Comparison of ENCODE assay signal across 8 cellular contexts in the genomic region with DNA sequence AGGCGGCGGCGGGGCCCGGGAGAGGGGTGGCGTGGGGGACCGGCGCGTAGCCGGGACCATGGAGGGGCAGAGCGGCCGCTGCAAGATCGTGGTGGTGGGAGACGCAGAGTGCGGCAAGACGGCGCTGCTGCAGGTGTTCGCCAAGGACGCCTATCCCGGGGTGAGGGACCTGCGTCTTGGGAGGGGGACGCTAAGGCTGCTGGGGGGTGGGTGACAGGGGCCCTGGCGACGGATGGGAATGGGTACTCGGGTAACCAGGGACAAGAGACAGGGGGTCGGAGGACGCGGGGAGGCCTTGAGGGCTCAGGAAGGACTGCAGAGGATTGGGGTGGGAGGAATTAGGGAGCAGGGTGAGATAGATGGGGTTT. TPM values are rescaled to one million over a fixed set of nuclear protein-coding genes. Genes with fewer than 3 reads are reported as not detected.
A peak's percentile ranks its signal among the peaks of the same experiment; 100 is the strongest.
DNase-seq lines count a peak whose midpoint lies in the region; ATAC-seq and TF ChIP-seq lines count a peak whose summit lies in the region.

No MANE protein-coding gene starts in this region.

- H2AFZ ChIP-seq in smooth muscle cell (ENCODE audit: low read depth): no peak overlapping the region

- intact Hi-C loops in activated CD4-positive, alpha-beta memory T cell treated with anti-CD3 and anti-CD28 coated beads for 36 hours (cut with micrococcal nuclease): loop anchor here (2.0 to 10.0 kb wide), 2 partner anchors 100 to 146 kb away; partner anchors contain the start of genes BRCA1 and NBR1

- H4K20me1 ChIP-seq in smooth muscle cell (ENCODE audit: low read depth): peaks cover 3% of the 10 kb centered on the region

- no peak for TF ChIP-seq POLR2A in GM18505 (IDR thresholded peaks at IDR 0.05; ENCODE audit: borderline replicate concordance, extremely low read depth, insufficient read depth, insufficient read length)

- DNase-seq in NCI-H1105 treated with DMSO at 0.1 percent for 48 hours (lab: John Stamatoyannopoulos, UW): peak; percentile 27
- no peak for DNase-seq in NCI-H1105 (lab: John Stamatoyannopoulos, UW)
- DNase-seq in activated CD4-positive, alpha-beta memory T cell treated with anti-CD3 and anti-CD28 coated beads for 36 hours: no peak
- no peak for DNase-seq in glutamatergic neuron
- DNase-seq in smooth muscle cell (lab: John Stamatoyannopoulos, UW; ENCODE audit: unreplicated experiment): no peak
- DNase-seq in NCI-H2196 treated with DMSO at 0.1 percent for 48 hours (lab: John Stamatoyannopoulos, UW; ENCODE audit: unreplicated experiment): no peak
- no peak for DNase-seq in occipital lobe (lab: John Stamatoyannopoulos, UW)

- CTCF ChIA-PET in activated CD4-positive, alpha-beta memory T cell treated with anti-CD3 and anti-CD28 coated beads for 36 hours (lab: Charles Lee): interaction anchor here (0.9 to 1.5 kb wide), 2 partner anchors 27 to 102 kb away, joined by 3 to 8 read pairs; partner anchors contain the start of gene RPL27

- no peaks in the 10 kb centered on the region for H3K27me3 ChIP-seq in smooth muscle cell (ENCODE audit: low read depth)

- POLR2A ChIA-PET in activated CD4-positive, alpha-beta memory T cell treated with anti-CD3 and anti-CD28 coated beads for 36 hours (lab: Charles Lee): interaction anchor here (1.2 to 1.4 kb wide), 2 partner anchors 27 to 290 kb away, joined by 6 to 13 read pairs; partner anchors contain the start of gene RPL27

- peak overlapping the region; percentile 18 for H3K27ac Mint-ChIP-seq in activated CD4-positive, alpha-beta memory T cell treated with anti-CD3 and anti-CD28 coated beads for 36 hours
- peak overlapping the region; percentile 92 for H3K27ac Mint-ChIP-seq in glutamatergic neuron (ENCODE audit: unreplicated experiment)

- no peaks in the 10 kb centered on the region for H3K36me3 Mint-ChIP-seq in activated CD4-positive, alpha-beta memory T cell treated with anti-CD3 and anti-CD28 coated beads for 36 hours
- H3K36me3 Mint-ChIP-seq in glutamatergic neuron (ENCODE audit: unreplicated experiment): no peaks in the 10 kb centered on the region

- H3F3A ChIP-seq in smooth muscle cell (ENCODE audit: low read depth): peaks cover 5% of the 10 kb centered on the region

- no peaks in the 10 kb centered on the region for H3K27me3 Mint-ChIP-seq in activated CD4-positive, alpha-beta memory T cell treated with anti-CD3 and anti-CD28 coated beads for 36 hours
- peaks cover 9% of the 10 kb centered on the region for H3K27me3 Mint-ChIP-seq in glutamatergic neuron (ENCODE audit: unreplicated experiment)

- peaks cover 3% of the 10 kb centered on the region for H3K4me1 ChIP-seq in smooth muscle cell (ENCODE audit: low read depth)

- H3K36me3 ChIP-seq in smooth muscle cell (ENCODE audit: low read depth): no peaks in the 10 kb centered on the region

- TF ChIP-seq CTCF in glutamatergic neuron (IDR thresholded peaks at IDR 0.05; ENCODE audit: partially characterized antibody, unreplicated experiment) (no peak), smooth muscle cell (IDR thresholded peaks at IDR 0.05; ENCODE audit: borderline replicate concordance, insufficient read depth, poor library complexity, severe bottlenecking) (no peak)

- H3K4me3 ChIP-seq in smooth muscle cell: peak overlapping the region; percentile 67

- WGBS in smooth muscle cell (ENCODE audit: low lambda C conversion rate): no CpG with 5 or more reads among the region's 27 CpGs

- H3K4me1 Mint-ChIP-seq in activated CD4-positive, alpha-beta memory T cell treated with anti-CD3 and anti-CD28 coated beads for 36 hours (ENCODE audit: low read depth): peaks cover 15% of the 10 kb centered on the region
- peaks cover 34% of the 10 kb centered on the region for H3K4me1 Mint-ChIP-seq in glutamatergic neuron (ENCODE audit: low read depth, unreplicated experiment)

- no peak for ATAC-seq in GM18505 (IDR thresholded peaks at IDR 0.05; ENCODE audit: unreplicated experiment)

- peaks cover 15% of the 10 kb centered on the region for H3K79me2 ChIP-seq in smooth muscle cell (ENCODE audit: low read depth)

- H3K9me3 ChIP-seq in smooth muscle cell (replicated peaks; ENCODE audit: low read depth): no peaks in the 10 kb centered on the region

- H3K4me3 Mint-ChIP-seq in activated CD4-positive, alpha-beta memory T cell treated with anti-CD3 and anti-CD28 coated beads for 36 hours: peak overlapping the region; percentile 43
- peak overlapping the region; percentile 89 for H3K4me3 Mint-ChIP-seq in glutamatergic neuron (ENCODE audit: unreplicated experiment)

- no peaks in the 10 kb centered on the region for H3K9me3 Mint-ChIP-seq in activated CD4-positive, alpha-beta memory T cell treated with anti-CD3 and anti-CD28 coated beads for 36 hours
- peaks cover 8% of the 10 kb centered on the region for H3K9me3 Mint-ChIP-seq in glutamatergic neuron (ENCODE audit: unreplicated experiment)

- H3K4me2 ChIP-seq in smooth muscle cell: peak overlapping the region; percentile 98

- H3K27ac ChIP-seq in smooth muscle cell (ENCODE audit: low read depth): no peak overlapping the region

- H3K9ac ChIP-seq in smooth muscle cell (ENCODE audit: low read depth): no peak overlapping the region

RNA-seq across cellular contexts. Expression of gene RND2, which starts 0.2 kb away (rescaled TPM):
- under 1 TPM in 1 of 2 experiments, not detected in 1; 0.07 TPM for total RNA-seq in activated CD4-positive, alpha-beta memory T cell treated with anti-CD3 and anti-CD28 coated beads for 36 hours
- total RNA-seq in glutamatergic neuron (ENCODE audit: unreplicated experiment) (75.8 TPM), smooth muscle cell (0.27 and 0.81 TPM in 2 replicates), occipital lobe (3.6 TPM)
- 1.1 and 1.7 TPM in 2 replicates for polyA plus RNA-seq in smooth muscle cell

RNA-seq across cellular contexts. Expression of gene VAT1, which starts 3.1 kb away (rescaled TPM):
- 10 to 100 TPM; 45.3 to 49.6 TPM for total RNA-seq in activated CD4-positive, alpha-beta memory T cell treated with anti-CD3 and anti-CD28 coated beads for 36 hours
- total RNA-seq in glutamatergic neuron (ENCODE audit: unreplicated experiment): 413 TPM
- 146 and 174 TPM in 2 replicates for total RNA-seq in smooth muscle cell
- polyA plus RNA-seq in smooth muscle cell: 218 and 229 TPM in 2 replicates
- total RNA-seq in occipital lobe: 58.3 TPM

RNA-seq across cellular contexts. Expression of gene IFI35, which starts 18.7 kb away (rescaled TPM):
- total RNA-seq in activated CD4-positive, alpha-beta memory T cell treated with anti-CD3 and anti-CD28 coated beads for 36 hours: 10 to 100 TPM; 66.0 to 68.6 TPM
- not detected for total RNA-seq in glutamatergic neuron (ENCODE audit: unreplicated experiment)
- 1.5 and 1.9 TPM in 2 replicates for total RNA-seq in smooth muscle cell
- polyA plus RNA-seq in smooth muscle cell: 6.3 and 7.4 TPM in 2 replicates
- total RNA-seq in occipital lobe: 2.5 TPM

RNA-seq across cellular contexts. Expression of gene RPL27, which starts 27.1 kb away (rescaled TPM):
- 1,000 to 10,000 TPM; 1,552 to 1,589 TPM for total RNA-seq in activated CD4-positive, alpha-beta memory T cell treated with anti-CD3 and anti-CD28 coated beads for 36 hours
- 658 TPM for total RNA-seq in glutamatergic neuron (ENCODE audit: unreplicated experiment)
- 1,947 and 2,084 TPM in 2 replicates for total RNA-seq in smooth muscle cell
- 963 and 994 TPM in 2 replicates for polyA plus RNA-seq in smooth muscle cell
- 891 TPM for total RNA-seq in occipital lobe

RNA-seq across cellular contexts. Expression of gene RUNDC1, which starts 44.9 kb away (rescaled TPM):
- 10 to 100 TPM in 1 of 2 experiments, 1 to 10 TPM in 1; 10.0 to 11.5 TPM for total RNA-seq in activated CD4-positive, alpha-beta memory T cell treated with anti-CD3 and anti-CD28 coated beads for 36 hours
- total RNA-seq in glutamatergic neuron (ENCODE audit: unreplicated experiment) (14.0 TPM), smooth muscle cell (8.2 and 9.3 TPM in 2 replicates), occipital lobe (13.3 TPM)
- 15.7 and 19.2 TPM in 2 replicates for polyA plus RNA-seq in smooth muscle cell

Comparison
In these comparisons a context has a peak if more than half of its experiments do, and no peak if none do; other contexts are left out.
1. RNA of gene RND2, which starts 0.2 kb away (total RNA-seq): 75.8 TPM in glutamatergic neuron (single experiment); 3.6 TPM in occipital lobe (single experiment), 0.27 to 0.81 TPM in smooth muscle cell and 0.07 TPM in activated CD4-positive, alpha-beta memory T cell treated with anti-CD3 and anti-CD28 coated beads for 36 hours; every median in the first group is over 10 times any median in the second.
2. RNA of gene IFI35, which starts 18.7 kb away (total RNA-seq): 66.0 to 68.6 TPM in activated CD4-positive, alpha-beta memory T cell treated with anti-CD3 and anti-CD28 coated beads for 36 hours; 2.5 TPM in occipital lobe (single experiment), 1.5 to 1.9 TPM in smooth muscle cell and not detected in glutamatergic neuron (single experiment); every median in the first group is over 10 times any median in the second.